10 cellular contexts compared by ENCODE assay signal in the genomic region with DNA sequence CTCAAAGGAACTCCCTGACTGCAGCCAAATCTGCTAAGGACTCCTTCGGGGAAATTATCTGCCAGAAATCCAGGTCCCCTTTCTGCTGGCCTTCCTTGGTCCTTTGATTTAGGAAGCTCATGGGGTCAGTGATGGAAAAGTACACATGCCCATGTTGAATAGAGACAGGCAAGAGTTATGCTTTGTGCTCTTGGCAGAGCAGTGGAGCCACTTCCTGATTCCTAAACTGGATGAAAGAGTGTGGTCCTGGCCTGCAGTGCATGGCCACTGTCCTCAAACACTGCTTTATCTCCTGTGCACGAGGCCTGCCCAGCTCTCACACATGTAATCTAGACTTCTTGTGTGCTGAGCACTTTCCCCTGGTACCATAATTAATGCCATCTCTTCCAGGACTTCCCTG. TPM values are rescaled to one million over a fixed set of nuclear protein-coding genes. Genes with fewer than 3 reads are reported as not detected.
DNase-seq lines count a peak whose midpoint lies in the region; ATAC-seq and TF ChIP-seq lines count a peak whose summit lies in the region.
"Had no signal": no experiment of that assay in that cellular context is flagged by ENCODE, and none has a peak within 500 bp of the region (broad histone marks: within the 10 kb centered on the region; RNA-seq: fewer than 3 reads in every experiment).

No MANE protein-coding gene starts in this region.

- no peaks in the 10 kb centered on the region for H3K79me2 ChIP-seq in MM.1S (ENCODE audit: low read length)

- H3K9me2 ChIP-seq in MM.1S (replicated peaks; ENCODE audit: insufficient read depth, low read length), result no peaks in the 10 kb centered on the region

- TF ChIP-seq CTCF in AG10803 (conservative IDR thresholded peaks at IDR 0.05; ENCODE audit: low read length) (no peak), psoas muscle (IDR thresholded peaks at IDR 0.05) (no peak), MM.1S (IDR thresholded peaks at IDR 0.05; ENCODE audit: low read length) (no peak)

- H3K27me3 ChIP-seq in ectodermal cell (ENCODE audit: control insufficient read depth, insufficient read depth, low read length, poor library complexity, severe bottlenecking) (peaks cover 87% of the 10 kb centered on the region), psoas muscle (ENCODE audit: insufficient read depth in 3 of 3, low read length in 2 of 3) (peaks cover 6 to 84% (median 25%) of the 10 kb centered on the region in 3 donors), MM.1S (replicated peaks; ENCODE audit: insufficient read depth, low read length) (peaks cover 56% of the 10 kb centered on the region)

- no peaks in the 10 kb centered on the region for H4K20me1 ChIP-seq in MM.1S (ENCODE audit: insufficient read depth, low read length)

- H3K9ac ChIP-seq in MM.1S (ENCODE audit: low read length), result no peak overlapping the region

- H3K27ac ChIP-seq in ectodermal cell (ENCODE audit: insufficient read depth, low read depth, low read length, poor library complexity, severe bottlenecking), result no peak overlapping the region
- H3K27ac ChIP-seq in psoas muscle, result no peak overlapping the region
- H3K27ac ChIP-seq in MM.1S (ENCODE audit: low read length), result no peak overlapping the region

- H2AFZ ChIP-seq in MM.1S (ENCODE audit: low read length), result no peak overlapping the region

- intact Hi-C loops in psoas muscle (cut with DNase I) (loop anchor here (10.0 kb wide), 2 partner anchors 297 to 1027 kb away; no protein-coding TSS in a partner anchor), left colon (cut with DNase I, micrococcal nuclease) (loop anchor here (5.0 to 10.0 kb wide), 2 partner anchors 404 to 1027 kb away; no protein-coding TSS in a partner anchor)

- H3K36me3 ChIP-seq in ectodermal cell (ENCODE audit: control insufficient read depth, insufficient read depth, low read length) (no peaks in the 10 kb centered on the region), psoas muscle (ENCODE audit: insufficient read depth in 1 of 2, low read depth in 1 of 2) (no peaks in the 10 kb centered on the region), MM.1S (replicated peaks; ENCODE audit: insufficient read depth, low read length) (no peaks in the 10 kb centered on the region)

- peak; percentile 48 for DNase-seq in AG10803 (ENCODE audit: low read depth)
- DNase-seq in psoas muscle, result no peak
- DNase-seq in left colon, result no peak
- DNase-seq in MM.1S, result no peak
- DNase-seq in stimulated activated CD4-positive, alpha-beta T cell treated with anti-CD3 and anti-CD28 coated beads, Interleukin-4, amount 100 ng/mL, for 1 hour, result no peak
- DNase-seq: NCI-H1930 had no signal

- H3K4me1 ChIP-seq in ectodermal cell (ENCODE audit: control insufficient read depth, insufficient read depth, low read length) (peaks cover 46% of the 10 kb centered on the region), psoas muscle (no peaks in the 10 kb centered on the region), MM.1S (ENCODE audit: low read length) (peaks cover 11% of the 10 kb centered on the region; the same call in 1 of the 2 replicates)

- no peak overlapping the region for H3K4me2 ChIP-seq in MM.1S (ENCODE audit: low read depth, low read length)

- H3K4me3 ChIP-seq in AG10803 (ENCODE audit: low read length), result peak overlapping the region; percentile 93
- peak overlapping the region; percentile 49 for H3K4me3 ChIP-seq in ectodermal cell (ENCODE audit: insufficient read depth, low read depth, low read length)
- H3K4me3 ChIP-seq in psoas muscle, result peak overlapping the region; percentile 71
- H3K4me3 ChIP-seq in MM.1S (ENCODE audit: low read length), result no peak overlapping the region

- TF ChIP-seq POLR2A in GM18526 (IDR thresholded peaks at IDR 0.05; ENCODE audit: extremely low read depth, insufficient read length) (peak; percentile 16), GM18505 (IDR thresholded peaks at IDR 0.05; ENCODE audit: borderline replicate concordance, extremely low read depth, insufficient read depth, insufficient read length) (no peak)

- H3F3A ChIP-seq in MM.1S (ENCODE audit: insufficient read depth, low read length), result no peaks in the 10 kb centered on the region

- H3K9me3 ChIP-seq in ectodermal cell (ENCODE audit: control insufficient read depth, low read length) (no peaks in the 10 kb centered on the region), psoas muscle (no peaks in the 10 kb centered on the region), MM.1S (replicated peaks; ENCODE audit: insufficient read depth, low read length) (no peaks in the 10 kb centered on the region)

- WGBS in ectodermal cell, 2 experiments, result 55 to 67% methylated on average over 2 of the region's 2 CpGs
- WGBS in psoas muscle, 3 donors, result 31 to 48% (median 41%) methylated on average over 2 of the region's 2 CpGs

- ATAC-seq in psoas muscle (no peak), left colon (no peak), GM18505 (IDR thresholded peaks at IDR 0.05; ENCODE audit: unreplicated experiment) (no peak)

RNA-seq across cellular contexts. Expression of a gene that starts 2.0 kb away (rescaled TPM):
- polyA plus RNA-seq in ectodermal cell (2013, experiment 1 of 4), result 4.9 TPM
- polyA plus RNA-seq in ectodermal cell (2013, experiment 2 of 4), result 4.1 TPM
- polyA plus RNA-seq in ectodermal cell (2013, experiment 3 of 4), result 4.2 TPM
- 3.8 TPM for polyA plus RNA-seq in ectodermal cell (2013, experiment 4 of 4)
- 10 to 100 TPM in 1 of 4 donors, 1 to 10 TPM in 3; 4.5 to 13.2 (median 6.0) TPM for total RNA-seq in psoas muscle
- polyA plus RNA-seq in psoas muscle, result 1 to 10 TPM; 1.8 to 2.5 (median 2.4) TPM
- total RNA-seq in left colon, result 1 to 10 TPM; 3.4 to 8.2 TPM
- polyA plus RNA-seq: keratinocyte had no signal
